Comparison of ENCODE assay signal across 2 cellular contexts in genomic region chr11:97732011-97732632, GRCh38.
TF ChIP-seq lines count a peak whose summit lies in the region.

No MANE protein-coding gene starts in this region.

TF ChIP-seq in HepG2, 621 proteins besides CTCF, POLR2A, EP300 and RAD21 (continues in another document):
- no peak for TF ChIP-seq HOXA7 (CRISPR knock-in tag; IDR thresholded peaks at IDR 0.05)
- no peak for TF ChIP-seq NFE2L2 (IDR thresholded peaks at IDR 0.05; ENCODE audit: low read length)
- no peak for TF ChIP-seq EEA1 (CRISPR knock-in tag; IDR thresholded peaks at IDR 0.05; ENCODE audit: borderline replicate concordance)
- no peak for TF ChIP-seq HNRNPL (IDR thresholded peaks at IDR 0.05; ENCODE audit: low read depth, low read length)
- no peak for TF ChIP-seq U2AF1 (optimal IDR thresholded peaks at IDR 0.05; ENCODE audit: low read depth, low read length)
- no peak for TF ChIP-seq HOXA3 (CRISPR knock-in tag; IDR thresholded peaks at IDR 0.05)
- no peak for TF ChIP-seq ZBTB25 (CRISPR knock-in tag; IDR thresholded peaks at IDR 0.05)
- TF ChIP-seq ARNTL (CRISPR knock-in tag; IDR thresholded peaks at IDR 0.05): no peak
- no peak for TF ChIP-seq ONECUT2 (CRISPR knock-in tag; IDR thresholded peaks at IDR 0.05)
- TF ChIP-seq, protein P1, sequence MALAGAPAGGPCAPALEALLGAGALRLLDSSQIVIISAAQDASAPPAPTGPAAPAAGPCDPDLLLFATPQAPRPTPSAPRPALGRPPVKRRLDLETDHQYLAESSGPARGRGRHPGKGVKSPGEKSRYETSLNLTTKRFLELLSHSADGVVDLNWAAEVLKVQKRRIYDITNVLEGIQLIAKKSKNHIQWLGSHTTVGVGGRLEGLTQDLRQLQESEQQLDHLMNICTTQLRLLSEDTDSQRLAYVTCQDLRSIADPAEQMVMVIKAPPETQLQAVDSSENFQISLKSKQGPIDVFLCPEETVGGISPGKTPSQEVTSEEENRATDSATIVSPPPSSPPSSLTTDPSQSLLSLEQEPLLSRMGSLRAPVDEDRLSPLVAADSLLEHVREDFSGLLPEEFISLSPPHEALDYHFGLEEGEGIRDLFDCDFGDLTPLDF (CRISPR knock-in tag; IDR thresholded peaks at IDR 0.05): no peak
- TF ChIP-seq ZFP90 (CRISPR knock-in tag; IDR thresholded peaks at IDR 0.05; ENCODE audit: borderline replicate concordance): no peak
- TF ChIP-seq ZBTB1 (CRISPR knock-in tag; IDR thresholded peaks at IDR 0.05; ENCODE audit: borderline replicate concordance): no peak
- no peak for TF ChIP-seq THAP11 (CRISPR knock-in tag; IDR thresholded peaks at IDR 0.05)
- TF ChIP-seq ZNF770 (CRISPR knock-in tag; IDR thresholded peaks at IDR 0.05): no peak
- no peak for TF ChIP-seq ZNF580 (CRISPR knock-in tag; IDR thresholded peaks at IDR 0.05; ENCODE audit: borderline replicate concordance, low read depth)
- no peak for TF ChIP-seq NFE2 (CRISPR knock-in tag; IDR thresholded peaks at IDR 0.05)
- TF ChIP-seq NPAS2 (CRISPR knock-in tag; IDR thresholded peaks at IDR 0.05; ENCODE audit: borderline replicate concordance): no peak
- no peak for TF ChIP-seq IRF2 (CRISPR knock-in tag; IDR thresholded peaks at IDR 0.05)
- TF ChIP-seq ZMAT3 (CRISPR knock-in tag; conservative IDR thresholded peaks at IDR 0.05): no peak
- no peak for TF ChIP-seq ZNF790 (CRISPR knock-in tag; IDR thresholded peaks at IDR 0.05; ENCODE audit: borderline replicate concordance)
- no peak for TF ChIP-seq PCBP1 (IDR thresholded peaks at IDR 0.05; ENCODE audit: borderline replicate concordance, low read depth, low read length)
- no peak for TF ChIP-seq IRF1 (CRISPR knock-in tag; IDR thresholded peaks at IDR 0.05; ENCODE audit: low read depth)
- no peak for TF ChIP-seq ATF3 (CRISPR knock-in tag; IDR thresholded peaks at IDR 0.05)
- TF ChIP-seq, protein P2, sequence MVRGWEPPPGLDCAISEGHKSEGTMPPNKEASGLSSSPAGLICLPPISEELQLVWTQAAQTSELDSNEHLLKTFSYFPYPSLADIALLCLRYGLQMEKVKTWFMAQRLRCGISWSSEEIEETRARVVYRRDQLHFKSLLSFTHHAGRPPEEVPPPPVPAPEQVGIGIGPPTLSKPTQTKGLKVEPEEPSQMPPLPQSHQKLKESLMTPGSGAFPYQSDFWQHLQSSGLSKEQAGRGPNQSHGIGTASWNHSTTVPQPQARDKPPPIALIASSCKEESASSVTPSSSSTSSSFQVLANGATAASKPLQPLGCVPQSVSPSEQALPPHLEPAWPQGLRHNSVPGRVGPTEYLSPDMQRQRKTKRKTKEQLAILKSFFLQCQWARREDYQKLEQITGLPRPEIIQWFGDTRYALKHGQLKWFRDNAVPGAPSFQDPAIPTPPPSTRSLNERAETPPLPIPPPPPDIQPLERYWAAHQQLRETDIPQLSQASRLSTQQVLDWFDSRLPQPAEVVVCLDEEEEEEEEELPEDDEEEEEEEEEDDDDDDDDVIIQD (CRISPR knock-in tag; IDR thresholded peaks at IDR 0.05; ENCODE audit: low read depth): no peak
- TF ChIP-seq HNF4A (CRISPR knock-in tag; IDR thresholded peaks at IDR 0.05): no peak
- peak; percentile 74; the same call in 1 of the 2 replicates for TF ChIP-seq NCOA2 (CRISPR knock-in tag; IDR thresholded peaks at IDR 0.05)
- no peak for TF ChIP-seq ZNF33A (CRISPR knock-in tag; IDR thresholded peaks at IDR 0.05; ENCODE audit: borderline replicate concordance)
- no peak for TF ChIP-seq IRX3 (CRISPR knock-in tag; IDR thresholded peaks at IDR 0.05; ENCODE audit: borderline replicate concordance, low read depth)
- no peak for TF ChIP-seq TEAD2 (CRISPR knock-in tag; IDR thresholded peaks at IDR 0.05)

TF ChIP-seq in K562, 482 proteins besides CTCF, POLR2A, EP300 and RAD21:
- TF ChIP-seq PTRF (tag; IDR thresholded peaks at IDR 0.05) (no peak), ZSCAN32 (CRISPR knock-in tag; IDR thresholded peaks at IDR 0.05) (no peak), GATAD2A (IDR thresholded peaks at IDR 0.05) (no peak), KLF16 (IDR thresholded peaks at IDR 0.05) (no peak), REST (CRISPR knock-in tag; IDR thresholded peaks at IDR 0.05; ENCODE audit: low read depth) (no peak), DIDO1 (tag; IDR thresholded peaks at IDR 0.05; ENCODE audit: low read depth) (no peak), ASH1L (IDR thresholded peaks at IDR 0.05; ENCODE audit: borderline replicate concordance, low read depth, partially characterized antibody) (no peak)
